Comparison of ENCODE assay signal across 22 cellular contexts in genomic region chr11:124079631-124080318, GRCh38. TPM values are rescaled to one million over a fixed set of nuclear protein-coding genes. Genes with fewer than 3 reads are reported as not detected.
"Had no signal": no experiment of that assay in that cellular context is flagged by ENCODE, and none has a peak within 500 bp of the region (broad histone marks: within the 10 kb centered on the region; RNA-seq: fewer than 3 reads in every experiment).

No MANE protein-coding gene starts in this region.

- H3K36me3 Mint-ChIP-seq: activated naive CD8-positive, alpha-beta T cell; natural killer cell; stimulated activated naive B cell treated with anti-CD40 and anti-IgM and Interleukin-4, amounts not matched to agents 10 μg/mL and 1 μg/mL and 100 μg/mL, for 72 hours; WTC11 had no signal

- H3K36me3 ChIP-seq: neutrophil, sigmoid colon, tibial nerve had no signal

- H2AFZ ChIP-seq: parathyroid adenoma had no signal

- H3K4me1 ChIP-seq: parathyroid adenoma had no signal

- H3K4me3 ChIP-seq: sigmoid colon, tibial nerve had no signal

- H3K9me3 ChIP-seq: neutrophil, sigmoid colon, tibial nerve had no signal

- H3K27ac ChIP-seq: neutrophil, parathyroid adenoma, sigmoid colon, tibial nerve had no signal

- DNase-seq: activated CD4-positive, alpha-beta T cell treated with anti-CD3 and anti-CD28 coated beads for 36 hours; activated CD4-positive, alpha-beta T cell treated with anti-CD3 and anti-CD28 coated beads, Interleukin-2, amount 50 U/mL, for 48 hours; activated gamma-delta T cell treated with Interleukin-2 at 50 U/mL for 16 hours; activated T-cell treated with anti-CD3 and anti-CD28 coated beads for 4 hours; dermis blood vessel endothelial cell; effector memory CD4-positive, alpha-beta T cell; head of caudate nucleus; natural killer cell; sigmoid colon; stimulated activated naive B cell treated with anti-CD40 and anti-IgM and Interleukin-4, amounts not matched to agents 10 μg/mL and 1 μg/mL and 100 μg/mL, for 72 hours; T-helper 2 cell had no signal

- H3K4me3 Mint-ChIP-seq: activated CD4-positive, alpha-beta T cell treated with anti-CD3 and anti-CD28 coated beads for 36 hours; activated naive CD8-positive, alpha-beta T cell; activated T-helper 1 cell treated with anti-CD3 and anti-CD28 coated beads, Interleukin-12 subunit alpha, Interleukin-12 subunit beta, Interleukin-2, Interleukin-4 antibody, amounts not matched to agents 30 ng/mL and 10 ng/mL and 1 ng/mL, durations not matched to agents 14 hours and 24 hours and 36 hours; natural killer cell; stimulated activated naive B cell treated with anti-CD40 and anti-IgM and Interleukin-4, amounts not matched to agents 10 μg/mL and 1 μg/mL and 100 μg/mL, for 72 hours; WTC11 had no signal

- H3K27ac Mint-ChIP-seq: activated CD4-positive, alpha-beta T cell treated with anti-CD3 and anti-CD28 coated beads for 36 hours; activated naive CD8-positive, alpha-beta T cell; activated T-helper 1 cell treated with anti-CD3 and anti-CD28 coated beads, Interleukin-12 subunit alpha, Interleukin-12 subunit beta, Interleukin-2, Interleukin-4 antibody, amounts not matched to agents 30 ng/mL and 10 ng/mL and 1 ng/mL, durations not matched to agents 14 hours and 24 hours and 36 hours; natural killer cell; stimulated activated naive B cell treated with anti-CD40 and anti-IgM and Interleukin-4, amounts not matched to agents 10 μg/mL and 1 μg/mL and 100 μg/mL, for 72 hours; WTC11 had no signal

- FAIRE-seq: frontal cortex had no signal

- ATAC-seq: activated CD4-positive, alpha-beta T cell treated with anti-CD3 and anti-CD28 coated beads for 36 hours; stimulated activated naive B cell treated with anti-CD40 and anti-IgM and Interleukin-4, amounts not matched to agents 10 μg/mL and 1 μg/mL and 100 μg/mL, for 72 hours; WTC11 had no signal

- H3K9ac ChIP-seq: parathyroid adenoma had no signal

RNA-seq across cellular contexts. Expression of gene OR10G7, which starts 38.6 kb away (rescaled TPM):
- total RNA-seq: activated CD4-positive, alpha-beta T cell treated with anti-CD3 and anti-CD28 coated beads for 36 hours; activated T-helper 1 cell treated with anti-CD3 and anti-CD28 coated beads, Interleukin-12 subunit alpha, Interleukin-12 subunit beta, Interleukin-2, Interleukin-4 antibody, amounts not matched to agents 30 ng/mL and 10 ng/mL and 1 ng/mL, durations not matched to agents 14 hours and 24 hours and 36 hours; cardiac septum; dermis blood vessel endothelial cell; frontal cortex; liver; mesenteric fat pad; natural killer cell; renal cortical epithelial cell; sigmoid colon; tibial nerve; WTC11 had no signal
- polyA plus RNA-seq: liver, sigmoid colon had no signal

RNA-seq across cellular contexts. Expression of gene OR10G8, which starts 53.2 kb away (rescaled TPM):
- total RNA-seq: activated CD4-positive, alpha-beta T cell treated with anti-CD3 and anti-CD28 coated beads for 36 hours; activated T-helper 1 cell treated with anti-CD3 and anti-CD28 coated beads, Interleukin-12 subunit alpha, Interleukin-12 subunit beta, Interleukin-2, Interleukin-4 antibody, amounts not matched to agents 30 ng/mL and 10 ng/mL and 1 ng/mL, durations not matched to agents 14 hours and 24 hours and 36 hours; cardiac septum; dermis blood vessel endothelial cell; frontal cortex; liver; mesenteric fat pad; natural killer cell; renal cortical epithelial cell; sigmoid colon; tibial nerve; WTC11 had no signal
- polyA plus RNA-seq: liver, sigmoid colon had no signal

RNA-seq across cellular contexts. Expression of gene OR10G9, which starts 57.0 kb away (rescaled TPM):
- total RNA-seq: activated CD4-positive, alpha-beta T cell treated with anti-CD3 and anti-CD28 coated beads for 36 hours; activated T-helper 1 cell treated with anti-CD3 and anti-CD28 coated beads, Interleukin-12 subunit alpha, Interleukin-12 subunit beta, Interleukin-2, Interleukin-4 antibody, amounts not matched to agents 30 ng/mL and 10 ng/mL and 1 ng/mL, durations not matched to agents 14 hours and 24 hours and 36 hours; cardiac septum; dermis blood vessel endothelial cell; frontal cortex; liver; mesenteric fat pad; natural killer cell; renal cortical epithelial cell; sigmoid colon; tibial nerve; WTC11 had no signal
- polyA plus RNA-seq: liver, sigmoid colon had no signal
